ENCODE assay signal across 20 cellular contexts in genomic region chr2:112633708-112634107, GRCh38. TPM values are rescaled to one million over a fixed set of nuclear protein-coding genes. Genes with fewer than 3 reads are reported as not detected.
DNase-seq lines count a peak whose midpoint lies in the region; ATAC-seq and TF ChIP-seq lines count a peak whose summit lies in the region.
"Had no signal": no experiment of that assay in that cellular context is flagged by ENCODE, and none has a peak within 500 bp of the region (broad histone marks: within the 10 kb centered on the region; RNA-seq: fewer than 3 reads in every experiment).

No MANE protein-coding gene starts in this region.

- in situ Hi-C loops in transverse colon (cut with MboI; ENCODE audit: low pct_ligation_motif_present in 1 of 4, low pct_unique_long_range_greater_than_20kb in 1 of 4, low sequenced_read_pairs in 3 of 4): no loop called here

- peaks cover 3% of the 10 kb centered on the region for H3K27me3 ChIP-seq in transverse colon
- H3K27me3 ChIP-seq: SJSA1, suprapubic skin had no signal

- ATAC-seq in GM19324 (IDR thresholded peaks at IDR 0.05; ENCODE audit: low FRiP score, unreplicated experiment): no peak

- peak overlapping the region; percentile 63 for H3K4me3 Mint-ChIP-seq in activated naive CD8-positive, alpha-beta T cell
- no peak overlapping the region for H3K4me3 Mint-ChIP-seq in activated naive CD8-positive, alpha-beta T cell treated with anti-CD3 and anti-CD28 coated beads for 36 hours
- peak overlapping the region; percentile 19 for H3K4me3 Mint-ChIP-seq in activated T-helper 1 cell treated with anti-CD3 and anti-CD28 coated beads, Interleukin-12 subunit alpha, Interleukin-12 subunit beta, Interleukin-2, Interleukin-4 antibody, amounts not matched to agents 30 ng/mL and 10 ng/mL and 1 ng/mL, durations not matched to agents 14 hours and 24 hours and 36 hours
- H3K4me3 Mint-ChIP-seq: CD14-positive monocyte, HFFc6 had no signal

- peak overlapping the region; percentile 4 for H3K27ac ChIP-seq in mesodermal cell (ENCODE audit: low read depth, low read length, severe bottlenecking)
- no peak overlapping the region for H3K27ac ChIP-seq in transverse colon
- H3K27ac ChIP-seq: SJSA1, suprapubic skin had no signal

- intact Hi-C loops in activated T-helper 1 cell treated with anti-CD3 and anti-CD28 coated beads, Interleukin-12 subunit alpha, Interleukin-12 subunit beta, Interleukin-2, Interleukin-4 antibody, amounts not matched to agents 30 ng/mL and 10 ng/mL and 1 ng/mL, durations not matched to agents 14 hours and 24 hours and 36 hours (cut with micrococcal nuclease): no loop called here
- intact Hi-C loops in transverse colon (cut with DNase I; ENCODE audit: low total_unique reads): no loop called here

- H3K36me3 Mint-ChIP-seq in activated naive CD8-positive, alpha-beta T cell: no peaks in the 10 kb centered on the region
- H3K36me3 Mint-ChIP-seq in activated naive CD8-positive, alpha-beta T cell treated with anti-CD3 and anti-CD28 coated beads for 36 hours: no peaks in the 10 kb centered on the region
- H3K36me3 Mint-ChIP-seq in activated T-helper 1 cell treated with anti-CD3 and anti-CD28 coated beads, Interleukin-12 subunit alpha, Interleukin-12 subunit beta, Interleukin-2, Interleukin-4 antibody, amounts not matched to agents 30 ng/mL and 10 ng/mL and 1 ng/mL, durations not matched to agents 14 hours and 24 hours and 36 hours (ENCODE audit: low read depth): peaks cover 9% of the 10 kb centered on the region
- H3K36me3 Mint-ChIP-seq: CD14-positive monocyte had no signal

- no peak for TF ChIP-seq CTCF in transverse colon (IDR thresholded peaks at IDR 0.05)

- H3K27me3 Mint-ChIP-seq in activated naive CD8-positive, alpha-beta T cell: no peaks in the 10 kb centered on the region
- no peaks in the 10 kb centered on the region for H3K27me3 Mint-ChIP-seq in activated naive CD8-positive, alpha-beta T cell treated with anti-CD3 and anti-CD28 coated beads for 36 hours
- H3K27me3 Mint-ChIP-seq in activated T-helper 1 cell treated with anti-CD3 and anti-CD28 coated beads, Interleukin-12 subunit alpha, Interleukin-12 subunit beta, Interleukin-2, Interleukin-4 antibody, amounts not matched to agents 30 ng/mL and 10 ng/mL and 1 ng/mL, durations not matched to agents 14 hours and 24 hours and 36 hours (ENCODE audit: insufficient read depth): peaks cover 4% of the 10 kb centered on the region

- H3K36me3 ChIP-seq in mesodermal cell (ENCODE audit: control insufficient read depth, insufficient read depth, low read length): no peaks in the 10 kb centered on the region
- H3K36me3 ChIP-seq in transverse colon: no peaks in the 10 kb centered on the region
- H3K36me3 ChIP-seq: SJSA1, suprapubic skin had no signal

- H3K9me3 ChIP-seq in mesodermal cell (ENCODE audit: control insufficient read depth, low read length) (no peaks in the 10 kb centered on the region), transverse colon (no peaks in the 10 kb centered on the region)
- H3K9me3 ChIP-seq: SJSA1, suprapubic skin had no signal

- no peak for TF ChIP-seq POLR2A in transverse colon (IDR thresholded peaks at IDR 0.05)

- H3K4me1 ChIP-seq in mesodermal cell (ENCODE audit: control insufficient read depth, insufficient read depth, low read length, poor library complexity, severe bottlenecking) (peaks cover 39% of the 10 kb centered on the region), transverse colon (peaks cover 0 to 29% (median 3%) of the 10 kb centered on the region in 4 donors)
- H3K4me1 ChIP-seq: suprapubic skin had no signal

- DNase-seq in activated naive CD8-positive, alpha-beta T cell treated with anti-CD3 and anti-CD28 coated beads for 36 hours: no peak
- no peak for DNase-seq in activated T-helper 1 cell treated with anti-CD3 and anti-CD28 coated beads, Interleukin-12 subunit alpha, Interleukin-12 subunit beta, Interleukin-2, Interleukin-4 antibody, amounts not matched to agents 30 ng/mL and 10 ng/mL and 1 ng/mL, durations not matched to agents 14 hours and 24 hours and 36 hours (ENCODE audit: low spot score)
- DNase-seq in transverse colon (peak; percentile 3), mesenteric fat pad (ENCODE audit: low spot score) (no peak)
- DNase-seq: activated CD4-positive, alpha-beta T cell treated with anti-CD3 and anti-CD28 coated beads, Interleukin-2, amount 50 U/mL, for 4 hours; anterior cingulate cortex; caudate nucleus; DMS 273 treated with DMSO at 0.1 percent for 48 hours; glutamatergic neuron; HFFc6; NCI-H1092 treated with DMSO at 0.1 percent for 48 hours; NCI-H1930; NCI-H526 treated with DMSO at 0.1 percent for 48 hours had no signal

- H3K4me1 Mint-ChIP-seq in activated naive CD8-positive, alpha-beta T cell (ENCODE audit: low read depth): peaks cover 78% of the 10 kb centered on the region
- peaks cover 65% of the 10 kb centered on the region for H3K4me1 Mint-ChIP-seq in activated naive CD8-positive, alpha-beta T cell treated with anti-CD3 and anti-CD28 coated beads for 36 hours
- peaks cover 79% of the 10 kb centered on the region for H3K4me1 Mint-ChIP-seq in activated T-helper 1 cell treated with anti-CD3 and anti-CD28 coated beads, Interleukin-12 subunit alpha, Interleukin-12 subunit beta, Interleukin-2, Interleukin-4 antibody, amounts not matched to agents 30 ng/mL and 10 ng/mL and 1 ng/mL, durations not matched to agents 14 hours and 24 hours and 36 hours (ENCODE audit: low read depth)

- no peak for TF ChIP-seq EP300 in transverse colon (IDR thresholded peaks at IDR 0.05; ENCODE audit: low read depth)

- no peaks in the 10 kb centered on the region for H3K9me3 Mint-ChIP-seq in activated naive CD8-positive, alpha-beta T cell (ENCODE audit: low read depth)
- no peaks in the 10 kb centered on the region for H3K9me3 Mint-ChIP-seq in activated naive CD8-positive, alpha-beta T cell treated with anti-CD3 and anti-CD28 coated beads for 36 hours
- no peaks in the 10 kb centered on the region for H3K9me3 Mint-ChIP-seq in activated T-helper 1 cell treated with anti-CD3 and anti-CD28 coated beads, Interleukin-12 subunit alpha, Interleukin-12 subunit beta, Interleukin-2, Interleukin-4 antibody, amounts not matched to agents 30 ng/mL and 10 ng/mL and 1 ng/mL, durations not matched to agents 14 hours and 24 hours and 36 hours
- H3K9me3 Mint-ChIP-seq: CD14-positive monocyte, HFFc6 had no signal

- H3K27ac Mint-ChIP-seq in activated naive CD8-positive, alpha-beta T cell: no peak overlapping the region
- no peak overlapping the region for H3K27ac Mint-ChIP-seq in activated naive CD8-positive, alpha-beta T cell treated with anti-CD3 and anti-CD28 coated beads for 36 hours
- no peak overlapping the region for H3K27ac Mint-ChIP-seq in activated T-helper 1 cell treated with anti-CD3 and anti-CD28 coated beads, Interleukin-12 subunit alpha, Interleukin-12 subunit beta, Interleukin-2, Interleukin-4 antibody, amounts not matched to agents 30 ng/mL and 10 ng/mL and 1 ng/mL, durations not matched to agents 14 hours and 24 hours and 36 hours
- H3K27ac Mint-ChIP-seq: HFFc6 had no signal

- WGBS in mesodermal cell (ENCODE audit: insufficient coverage in 2 of 2), 2 experiments: 85 to 94% methylated on average over 2 to 5 of the region's 5 CpGs
- WGBS in transverse colon (ENCODE audit: low coverage in 1 of 2), 2 donors: 91 to 95% methylated on average over 4 to 5 of the region's 5 CpGs

- no peak overlapping the region for H3K4me3 ChIP-seq in mesodermal cell (ENCODE audit: extremely low read depth, insufficient read depth, low read length, poor library complexity, severe bottlenecking)
- no peak overlapping the region for H3K4me3 ChIP-seq in transverse colon
- H3K4me3 ChIP-seq: lung, SJSA1, suprapubic skin had no signal

RNA-seq across cellular contexts. Expression of gene SLC20A1, which starts 12.0 kb away (rescaled TPM):
- total RNA-seq in activated naive CD8-positive, alpha-beta T cell treated with anti-CD3 and anti-CD28 coated beads for 36 hours: 10 to 100 TPM; 81.8 to 84.6 TPM
- total RNA-seq in activated T-helper 1 cell treated with anti-CD3 and anti-CD28 coated beads, Interleukin-12 subunit alpha, Interleukin-12 subunit beta, Interleukin-2, Interleukin-4 antibody, amounts not matched to agents 30 ng/mL and 10 ng/mL and 1 ng/mL, durations not matched to agents 14 hours and 24 hours and 36 hours: 164 and 172 TPM in 2 replicates
- polyA plus RNA-seq in mesodermal cell (2013, experiment 1 of 2): 115 TPM
- 83.7 TPM for polyA plus RNA-seq in mesodermal cell (2013, experiment 2 of 2)
- 100 to 1,000 TPM in 3 of 4 donors, 1 to 10 TPM in 1; 9.4 to 173 (median 148) TPM for total RNA-seq in transverse colon
- 46.5 TPM for total RNA-seq in mesenteric fat pad

RNA-seq across cellular contexts. Expression of gene CHCHD5, which starts 49.3 kb away (rescaled TPM):
- total RNA-seq in activated naive CD8-positive, alpha-beta T cell treated with anti-CD3 and anti-CD28 coated beads for 36 hours: 10 to 100 TPM; 34.9 to 40.5 TPM
- 31.3 and 38.9 TPM in 2 replicates for total RNA-seq in activated T-helper 1 cell treated with anti-CD3 and anti-CD28 coated beads, Interleukin-12 subunit alpha, Interleukin-12 subunit beta, Interleukin-2, Interleukin-4 antibody, amounts not matched to agents 30 ng/mL and 10 ng/mL and 1 ng/mL, durations not matched to agents 14 hours and 24 hours and 36 hours
- polyA plus RNA-seq in mesodermal cell (2013, experiment 1 of 2): 41.8 TPM
- polyA plus RNA-seq in mesodermal cell (2013, experiment 2 of 2): 33.4 TPM
- total RNA-seq in transverse colon (10 to 100 TPM; 11.1 to 23.0 (median 17.1) TPM), mesenteric fat pad (21.0 TPM)
